1 cellular context compared by ENCODE assay signal in the genomic region with DNA sequence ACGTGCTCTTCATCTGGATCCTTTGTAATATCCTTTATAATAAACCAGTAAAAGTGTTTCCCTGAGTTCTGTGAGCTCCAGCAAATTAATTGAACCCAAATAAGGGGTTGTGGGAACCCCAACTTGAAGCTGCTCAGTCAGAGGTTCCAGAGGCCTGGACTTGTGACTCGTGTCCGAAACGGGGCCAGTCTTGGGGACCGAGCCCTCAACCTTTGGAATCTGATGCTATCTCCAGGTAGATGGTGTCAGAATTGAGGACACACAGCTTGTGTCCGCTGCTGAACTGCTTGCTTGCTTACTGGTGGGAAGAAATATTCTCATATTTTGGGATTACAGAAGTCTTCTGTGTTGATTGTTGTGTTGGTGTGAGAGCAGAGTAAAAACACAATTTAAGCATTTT.
TF ChIP-seq lines count a peak whose summit lies in the region.

No MANE protein-coding gene starts in this region.

TF ChIP-seq in HepG2, 621 proteins besides CTCF, POLR2A, EP300 and RAD21:
- TF ChIP-seq, protein P1, sequence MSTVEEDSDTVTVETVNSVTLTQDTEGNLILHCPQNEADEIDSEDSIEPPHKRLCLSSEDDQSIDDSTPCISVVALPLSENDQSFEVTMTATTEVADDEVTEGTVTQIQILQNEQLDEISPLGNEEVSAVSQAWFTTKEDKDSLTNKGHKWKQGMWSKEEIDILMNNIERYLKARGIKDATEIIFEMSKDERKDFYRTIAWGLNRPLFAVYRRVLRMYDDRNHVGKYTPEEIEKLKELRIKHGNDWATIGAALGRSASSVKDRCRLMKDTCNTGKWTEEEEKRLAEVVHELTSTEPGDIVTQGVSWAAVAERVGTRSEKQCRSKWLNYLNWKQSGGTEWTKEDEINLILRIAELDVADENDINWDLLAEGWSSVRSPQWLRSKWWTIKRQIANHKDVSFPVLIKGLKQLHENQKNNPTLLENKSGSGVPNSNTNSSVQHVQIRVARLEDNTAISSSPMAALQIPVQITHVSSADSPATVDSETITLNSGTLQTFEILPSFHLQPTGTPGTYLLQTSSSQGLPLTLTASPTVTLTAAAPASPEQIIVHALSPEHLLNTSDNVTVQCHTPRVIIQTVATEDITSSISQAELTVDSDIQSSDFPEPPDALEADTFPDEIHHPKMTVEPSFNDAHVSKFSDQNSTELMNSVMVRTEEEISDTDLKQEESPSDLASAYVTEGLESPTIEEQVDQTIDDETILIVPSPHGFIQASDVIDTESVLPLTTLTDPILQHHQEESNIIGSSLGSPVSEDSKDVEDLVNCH (CRISPR knock-in tag; IDR thresholded peaks at IDR 0.05) = no peak
- TF ChIP-seq SMAD3 (CRISPR knock-in tag; IDR thresholded peaks at IDR 0.05) = no peak
- no peak for TF ChIP-seq SPEN (CRISPR knock-in tag; IDR thresholded peaks at IDR 0.05; ENCODE audit: low read depth)
- TF ChIP-seq, protein P2, sequence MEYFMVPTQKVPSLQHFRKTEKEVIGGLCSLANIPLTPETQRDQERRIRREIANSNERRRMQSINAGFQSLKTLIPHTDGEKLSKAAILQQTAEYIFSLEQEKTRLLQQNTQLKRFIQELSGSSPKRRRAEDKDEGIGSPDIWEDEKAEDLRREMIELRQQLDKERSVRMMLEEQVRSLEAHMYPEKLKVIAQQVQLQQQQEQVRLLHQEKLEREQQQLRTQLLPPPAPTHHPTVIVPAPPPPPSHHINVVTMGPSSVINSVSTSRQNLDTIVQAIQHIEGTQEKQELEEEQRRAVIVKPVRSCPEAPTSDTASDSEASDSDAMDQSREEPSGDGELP (IDR thresholded peaks at IDR 0.05; ENCODE audit: borderline replicate concordance, low read depth) = no peak
- no peak for TF ChIP-seq MED13 (CRISPR knock-in tag; IDR thresholded peaks at IDR 0.05)
- no peak for TF ChIP-seq HOXD1 (CRISPR knock-in tag; IDR thresholded peaks at IDR 0.05)
- TF ChIP-seq ZSCAN29 (CRISPR knock-in tag; conservative IDR thresholded peaks at IDR 0.05) = no peak
- TF ChIP-seq GLMP (CRISPR knock-in tag; IDR thresholded peaks at IDR 0.05; ENCODE audit: borderline replicate concordance) = no peak
- TF ChIP-seq PLRG1 (conservative IDR thresholded peaks at IDR 0.05) = no peak
- TF ChIP-seq ZNF430 (CRISPR knock-in tag; IDR thresholded peaks at IDR 0.05) = no peak
- TF ChIP-seq, protein P3, sequence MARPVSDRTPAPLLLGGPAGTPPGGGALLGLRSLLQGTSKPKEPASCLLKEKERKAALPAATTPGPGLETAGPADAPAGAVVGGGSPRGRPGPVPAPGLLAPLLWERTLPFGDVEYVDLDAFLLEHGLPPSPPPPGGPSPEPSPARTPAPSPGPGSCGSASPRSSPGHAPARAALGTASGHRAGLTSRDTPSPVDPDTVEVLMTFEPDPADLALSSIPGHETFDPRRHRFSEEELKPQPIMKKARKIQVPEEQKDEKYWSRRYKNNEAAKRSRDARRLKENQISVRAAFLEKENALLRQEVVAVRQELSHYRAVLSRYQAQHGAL (CRISPR knock-in tag; IDR thresholded peaks at IDR 0.05; ENCODE audit: not compliant biosample characterization) = no peak
- TF ChIP-seq EZH2 (conservative IDR thresholded peaks at IDR 0.05; ENCODE audit: low read depth, low read length) = no peak
- TF ChIP-seq TMF1 (CRISPR knock-in tag; IDR thresholded peaks at IDR 0.05; ENCODE audit: low read depth) = no peak
- TF ChIP-seq ZKSCAN8 (CRISPR knock-in tag; IDR thresholded peaks at IDR 0.05; ENCODE audit: borderline replicate concordance) = no peak
- no peak for TF ChIP-seq ZKSCAN5 (CRISPR knock-in tag; IDR thresholded peaks at IDR 0.05)
- no peak for TF ChIP-seq NKX3-1 (CRISPR knock-in tag; IDR thresholded peaks at IDR 0.05)
